Comparison of ENCODE assay signal across 1 cellular context in the genomic region with DNA sequence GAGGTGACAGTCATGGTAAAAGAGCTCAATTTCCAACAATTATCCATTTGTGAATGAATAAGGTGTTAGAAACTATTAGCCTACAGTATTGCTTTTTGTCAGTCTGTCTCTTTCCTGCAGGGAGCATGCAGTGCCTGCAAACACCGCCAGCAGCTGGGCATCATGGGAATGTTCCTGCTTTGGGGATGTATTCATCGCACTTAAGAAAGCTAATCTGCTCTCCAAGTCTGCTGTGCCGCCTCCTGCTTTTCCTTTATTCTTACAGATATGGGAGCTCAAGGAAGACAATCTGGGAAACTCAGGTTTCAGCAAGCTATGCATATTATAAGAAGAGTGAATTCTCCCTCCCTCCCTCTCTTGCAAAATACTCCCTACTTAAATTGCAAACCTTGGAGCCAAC.
TF ChIP-seq lines count a peak whose summit lies in the region.

No MANE protein-coding gene starts in this region.

TF ChIP-seq in WTC11, 78 proteins besides CTCF, POLR2A, EP300 and RAD21 (continued from another document):
- TF ChIP-seq ARID4B (CRISPR knock-in tag; IDR thresholded peaks at IDR 0.05; ENCODE audit: borderline replicate concordance) (no peak), ZNF532 (CRISPR knock-in tag; IDR thresholded peaks at IDR 0.05; ENCODE audit: borderline replicate concordance) (no peak), STAT6 (CRISPR knock-in tag; conservative IDR thresholded peaks at IDR 0.05; ENCODE audit: low read depth) (no peak), FOXJ3 (CRISPR knock-in tag; IDR thresholded peaks at IDR 0.05; ENCODE audit: borderline replicate concordance) (no peak), NR3C1 (CRISPR knock-in tag; conservative IDR thresholded peaks at IDR 0.05; ENCODE audit: low read depth) (no peak), ZBTB21 (CRISPR knock-in tag; IDR thresholded peaks at IDR 0.05; ENCODE audit: borderline replicate concordance) (no peak)
